ENCODE assay signal across 1 cellular context in the genomic region with DNA sequence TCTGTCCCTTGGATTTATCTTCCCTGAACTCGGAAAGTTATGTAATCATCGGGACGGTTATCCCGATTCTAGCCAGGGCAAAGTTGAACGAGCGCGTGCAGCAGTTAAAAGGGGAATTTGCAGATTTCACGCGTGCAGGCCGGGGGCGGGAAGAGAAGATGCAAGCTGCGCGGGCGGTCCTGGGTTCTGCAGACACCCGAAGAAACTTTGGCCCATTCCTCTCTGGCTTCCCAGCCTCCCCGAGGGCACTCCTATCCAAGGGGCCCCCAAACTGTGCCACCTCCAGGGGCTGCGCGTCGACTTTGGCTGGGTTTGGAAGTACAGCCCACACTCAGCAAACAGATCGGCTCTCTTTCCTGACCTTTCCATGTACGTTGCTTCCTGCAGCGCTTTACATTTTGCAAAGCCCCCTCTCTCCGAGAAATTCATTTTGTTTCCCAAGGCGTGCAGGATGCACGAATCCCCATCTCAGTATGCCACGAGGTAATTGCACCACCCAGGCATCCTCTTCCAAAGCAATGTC.
TF ChIP-seq lines count a peak whose summit lies in the region.

No MANE protein-coding gene starts in this region.

TF ChIP-seq in H1, 55 proteins besides CTCF, POLR2A, EP300 and RAD21:
- TF ChIP-seq, protein P1, sequence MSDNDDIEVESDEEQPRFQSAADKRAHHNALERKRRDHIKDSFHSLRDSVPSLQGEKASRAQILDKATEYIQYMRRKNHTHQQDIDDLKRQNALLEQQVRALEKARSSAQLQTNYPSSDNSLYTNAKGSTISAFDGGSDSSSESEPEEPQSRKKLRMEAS (IDR thresholded peaks at IDR 0.05): no peak
